In genomic region chr5:179836225-179837019, GRCh38 we compare ENCODE assay signal across 8 cellular contexts. TPM values are rescaled to one million over a fixed set of nuclear protein-coding genes. Genes with fewer than 3 reads are reported as not detected.
DNase-seq lines count a peak whose midpoint lies in the region; ATAC-seq and TF ChIP-seq lines count a peak whose summit lies in the region.

No MANE protein-coding gene starts in this region.

- no peak overlapping the region for H4K8ac ChIP-seq in IMR-90 (ENCODE audit: low read depth in 2 of 2, low read length in 2 of 2)

- H3K18ac ChIP-seq in IMR-90 (ENCODE audit: low read depth, low read length), result no peak overlapping the region

- peaks cover 22% of the 10 kb centered on the region for H3K4me1 Mint-ChIP-seq in activated T-helper 17 cell treated with anti-CD3 and anti-CD28 coated beads, Interleukin-2, amount 50 U/mL, for 72 hours

- H3K9me3 ChIP-seq in IMR-90 (ENCODE audit: control insufficient read depth, insufficient read depth, low read length) (no peaks in the 10 kb centered on the region), left lung (no peaks in the 10 kb centered on the region), stomach (no peaks in the 10 kb centered on the region)

- DNase-seq in ELR (ENCODE audit: low read depth) (peak; percentile 68), IMR-90 (peak; percentile 52), left lung (peak; percentile 31 to 61), stomach (no peak), NCI-H2107 (lab: John Stamatoyannopoulos, UW) (no peak), NCI-H2227 (lab: John Stamatoyannopoulos, UW; ENCODE audit: unreplicated experiment) (no peak)

- H3K4me2 ChIP-seq in IMR-90 (ENCODE audit: low read depth, low read length), result no peak overlapping the region

- H3K4ac ChIP-seq in IMR-90 (ENCODE audit: low read depth, low read length), result no peak overlapping the region

- H3K27ac ChIP-seq in IMR-90 (ENCODE audit: insufficient read depth, low read length) (no peak overlapping the region), left lung (peak overlapping the region; percentile 19 to 46), stomach (peak overlapping the region in 4 of 5 donors; percentile 34 to 72 (median 66))

- peak overlapping the region; percentile 81 for H3K27ac Mint-ChIP-seq in activated T-helper 17 cell treated with anti-CD3 and anti-CD28 coated beads, Interleukin-2, amount 50 U/mL, for 72 hours

- no peaks in the 10 kb centered on the region; the same call in none of the 2 replicates for H3K9me1 ChIP-seq in IMR-90 (ENCODE audit: insufficient read depth, low read length)

- WGBS in IMR-90 (ENCODE audit: extremely low coverage in 2 of 2, insufficient read length in 1 of 2), 2 experiments, result 97% methylated on average over 12 of the region's 19 CpGs; no CpG with 5 or more reads in 1 of the 2 experiments
- 72 to 81% (median 76%) methylated on average over 15 to 19 of the region's 19 CpGs for WGBS in stomach, 5 donors

- no peaks in the 10 kb centered on the region for H3K9me3 Mint-ChIP-seq in activated T-helper 17 cell treated with anti-CD3 and anti-CD28 coated beads, Interleukin-2, amount 50 U/mL, for 72 hours

- no peak overlapping the region for H2AK5ac ChIP-seq in IMR-90 (ENCODE audit: low read depth, low read length)

- no peak overlapping the region for H2BK5ac ChIP-seq in IMR-90 (ENCODE audit: low read depth, low read length, poor library complexity, severe bottlenecking)

- H3K27me3 Mint-ChIP-seq in activated T-helper 17 cell treated with anti-CD3 and anti-CD28 coated beads, Interleukin-2, amount 50 U/mL, for 72 hours, result no peaks in the 10 kb centered on the region

- H2BK20ac ChIP-seq in IMR-90 (ENCODE audit: low read depth, low read length), result no peak overlapping the region

- H3K14ac ChIP-seq in IMR-90 (replicated peaks; ENCODE audit: low read depth, low read length), result no peak overlapping the region

- peak overlapping the region; percentile 20 for H2AK9ac ChIP-seq in IMR-90 (replicated peaks; ENCODE audit: low read depth, low read length, poor library complexity)

- peaks cover 65% of the 10 kb centered on the region for H4K20me1 ChIP-seq in IMR-90 (ENCODE audit: insufficient read depth, low read length)

- ATAC-seq in IMR-90 (ENCODE audit: low read depth) (peak; percentile 16), left lung (peak; percentile 31), HG03039 (IDR thresholded peaks at IDR 0.05; ENCODE audit: unreplicated experiment) (no peak)
- ATAC-seq in activated T-helper 17 cell treated with anti-CD3 and anti-CD28 coated beads, Interleukin-2, amount 50 U/mL, for 72 hours (replicated peaks), result peak; percentile 90

- peaks cover 88% of the 10 kb centered on the region for H3K36me3 Mint-ChIP-seq in activated T-helper 17 cell treated with anti-CD3 and anti-CD28 coated beads, Interleukin-2, amount 50 U/mL, for 72 hours (ENCODE audit: low read depth)

- H3K23ac ChIP-seq in IMR-90 (ENCODE audit: low read depth, low read length), result no peak overlapping the region

- peak overlapping the region; percentile 72 for H3K4me3 Mint-ChIP-seq in activated T-helper 17 cell treated with anti-CD3 and anti-CD28 coated beads, Interleukin-2, amount 50 U/mL, for 72 hours

- H3K56ac ChIP-seq in IMR-90 (ENCODE audit: extremely low read depth, insufficient read depth, low read length), result no peak overlapping the region

- in situ Hi-C loops in IMR-90 (cut with MboI; ENCODE audit: low sequenced_read_pairs), result no loop called here

- H3K27me3 ChIP-seq in IMR-90 (ENCODE audit: control insufficient read depth, insufficient read depth, low read length) (no peaks in the 10 kb centered on the region), left lung (no peaks in the 10 kb centered on the region), stomach (no peaks in the 10 kb centered on the region)

- peaks cover 67% of the 10 kb centered on the region for H3K36me3 ChIP-seq in IMR-90 (ENCODE audit: control insufficient read depth, insufficient read depth, low read length)
- H3K36me3 ChIP-seq in left lung, result peaks cover 12 to 95% of the 10 kb centered on the region in 2 donors
- peaks cover 69 to 97% (median 93%) of the 10 kb centered on the region in 4 donors for H3K36me3 ChIP-seq in stomach

- H3K79me1 ChIP-seq in IMR-90 (ENCODE audit: low read depth in 1 of 2, low read length in 2 of 2), result peaks cover 9 to 35% of the 10 kb centered on the region in 2 experiments; a peak in 3 of 4 replicates

- no peak overlapping the region for H4K5ac ChIP-seq in IMR-90 (ENCODE audit: low read depth, low read length)

- no peak overlapping the region for H2AFZ ChIP-seq in IMR-90 (replicated peaks; ENCODE audit: low read length, poor library complexity)

- no peak for TF ChIP-seq RAD21 in IMR-90 (IDR thresholded peaks at IDR 0.05; ENCODE audit: low read length)

- dilution Hi-C loops in IMR-90 (cut with HindIII; ENCODE audit: low sequenced_read_pairs, unreplicated experiment), result no loop called here

- intact Hi-C loops in IMR-90 (cut with micrococcal nuclease) (no loop called here), left lung (cut with DNase I) (no loop called here), stomach (cut with DNase I; ENCODE audit: low total_unique reads) (no loop called here)

- no peak overlapping the region; the same call in 1 of the 2 replicates for H4K91ac ChIP-seq in IMR-90 (ENCODE audit: insufficient read depth, low read depth, low read length)

- POLR2A ChIA-PET in IMR-90 (lab: Charles Lee; ENCODE audit: unreplicated experiment), result interaction anchor here (0.5 kb wide), 1 partner anchor 95 kb away, joined by 3 read pairs; no protein-coding TSS in a partner anchor

- H3K9ac ChIP-seq in IMR-90 (ENCODE audit: low read depth, low read length), result no peak overlapping the region

- TSS peak; percentile 94 for BruUV-seq in IMR-90 (replicated peaks; lab: Mats Ljungman, UMichigan)

- TF ChIP-seq CTCF in IMR-90 (conservative IDR thresholded peaks at IDR 0.05; ENCODE audit: low read depth, low read length), result 0 out of 2 replicates have a peak, but pooled peaks have one; percentile 3
- TF ChIP-seq CTCF in left lung (IDR thresholded peaks at IDR 0.05), result no peak
- TF ChIP-seq CTCF in stomach (IDR thresholded peaks at IDR 0.05), result peak in 1 of 7 experiments; percentile 7

- H3K4me1 ChIP-seq in IMR-90 (ENCODE audit: control insufficient read depth, insufficient read depth, low read length), result no peaks in the 10 kb centered on the region
- H3K4me1 ChIP-seq in left lung, result peaks cover 0 to 14% of the 10 kb centered on the region in 2 donors
- H3K4me1 ChIP-seq in stomach, result peaks cover 7 to 48% (median 19%) of the 10 kb centered on the region in 4 donors

- H3K4me3 ChIP-seq in IMR-90 (ENCODE audit: insufficient read depth, low read depth, low read length) (no peak overlapping the region), left lung (no peak overlapping the region), stomach (no peak overlapping the region)

- CTCF ChIA-PET in IMR-90 (lab: Yijun Ruan, JAX), result no interaction called here

- TF ChIP-seq POLR2A in IMR-90 (IDR thresholded peaks at IDR 0.05; ENCODE audit: low read depth, low read length), result peak; percentile 47
- no peak for TF ChIP-seq POLR2A in stomach (IDR thresholded peaks at IDR 0.05)

- no peak overlapping the region for H2BK120ac ChIP-seq in IMR-90 (ENCODE audit: low read depth, low read length)

- H2BK15ac ChIP-seq in IMR-90 (ENCODE audit: low read depth, low read length), result no peak overlapping the region

- no peak for TF ChIP-seq EP300 in stomach (IDR thresholded peaks at IDR 0.05)

TF ChIP-seq in IMR-90, 13 proteins besides CTCF, POLR2A, EP300 and RAD21 (continues in another document):
- TF ChIP-seq RFX5 (IDR thresholded peaks at IDR 0.05; ENCODE audit: low read depth, low read length) (no peak), RCOR1 (IDR thresholded peaks at IDR 0.05; ENCODE audit: insufficient replicate concordance, low read length) (no peak), MAZ (IDR thresholded peaks at IDR 0.05; ENCODE audit: borderline replicate concordance, low read depth, low read length) (no peak)

RNA-seq across cellular contexts. Expression of gene SQSTM1, which starts 15.7 kb away (rescaled TPM):
- total RNA-seq in IMR-90 (2012; rRNA removed) (168 and 184 TPM in 2 replicates), left lung (100 to 1,000 TPM; 505 to 637 TPM), stomach (100 to 1,000 TPM; 163 to 693 (median 508) TPM)
- polyA plus RNA-seq in IMR-90 (2012; rRNA removed) (152 and 201 TPM in 2 replicates), stomach (100 to 1,000 TPM; 166 to 251 (median 213) TPM)
- polyA plus RNA-seq in IMR-90 (2012; cell fraction: cytosol; rRNA removed), result 153 and 219 TPM in 2 replicates
- polyA plus RNA-seq in IMR-90 (2012; cell fraction: nucleus; rRNA removed; ENCODE audit: low replicate concordance), result 377 and 407 TPM in 2 replicates
- total RNA-seq in activated T-helper 17 cell treated with anti-CD3 and anti-CD28 coated beads, Interleukin-2, amount 50 U/mL, for 72 hours, result 100 to 1,000 TPM; 130 to 188 TPM

RNA-seq across cellular contexts. Expression of gene MRNIP, which starts 22.2 kb away (rescaled TPM):
- total RNA-seq in IMR-90 (2012; rRNA removed) (6.6 and 7.2 TPM in 2 replicates), left lung (10 to 100 TPM; 16.9 to 18.2 TPM), stomach (10 to 100 TPM in 4 of 5 donors, 1 to 10 TPM in 1; 8.0 to 46.0 (median 27.0) TPM)
- polyA plus RNA-seq in IMR-90 (2012; rRNA removed) (20.3 and 24.7 TPM in 2 replicates), stomach (10 to 100 TPM; 15.1 to 31.1 (median 27.2) TPM)
- polyA plus RNA-seq in IMR-90 (2012; cell fraction: cytosol; rRNA removed), result 9.9 and 11.2 TPM in 2 replicates
- 140 and 168 TPM in 2 replicates for polyA plus RNA-seq in IMR-90 (2012; cell fraction: nucleus; rRNA removed; ENCODE audit: low replicate concordance)
- 10 to 100 TPM; 17.4 to 35.2 TPM for total RNA-seq in activated T-helper 17 cell treated with anti-CD3 and anti-CD28 coated beads, Interleukin-2, amount 50 U/mL, for 72 hours

RNA-seq across cellular contexts. Expression of gene MGAT4B, which starts 29.8 kb away (rescaled TPM):
- total RNA-seq in IMR-90 (2012; rRNA removed) (53.9 and 73.7 TPM in 2 replicates), left lung (100 to 1,000 TPM; 142 to 191 TPM), stomach (100 to 1,000 TPM; 149 to 617 (median 206) TPM)
- polyA plus RNA-seq in IMR-90 (2012; rRNA removed) (155 and 164 TPM in 2 replicates), stomach (100 to 1,000 TPM in 2 of 3 donors, 10 to 100 TPM in 1; 85.0 to 115 (median 101) TPM)
- polyA plus RNA-seq in IMR-90 (2012; cell fraction: cytosol; rRNA removed), result 148 and 266 TPM in 2 replicates
- 388 and 999 TPM in 2 replicates for polyA plus RNA-seq in IMR-90 (2012; cell fraction: nucleus; rRNA removed; ENCODE audit: low replicate concordance)
- total RNA-seq in activated T-helper 17 cell treated with anti-CD3 and anti-CD28 coated beads, Interleukin-2, amount 50 U/mL, for 72 hours, result 10 to 100 TPM; 56.1 to 68.5 TPM

RNA-seq across cellular contexts. Expression of gene LTC4S, which starts 42.6 kb away (rescaled TPM):
- total RNA-seq in IMR-90 (2012; rRNA removed), result not detected in 2 replicates
- 0.72 and 1.9 TPM in 2 replicates for polyA plus RNA-seq in IMR-90 (2012; rRNA removed)
- polyA plus RNA-seq in IMR-90 (2012; cell fraction: cytosol; rRNA removed), result 1.3 and 3.2 TPM in 2 replicates
- 2.3 and 12.6 TPM in 2 replicates for polyA plus RNA-seq in IMR-90 (2012; cell fraction: nucleus; rRNA removed; ENCODE audit: low replicate concordance)
- 1 to 10 TPM; 1.3 to 1.4 TPM for total RNA-seq in activated T-helper 17 cell treated with anti-CD3 and anti-CD28 coated beads, Interleukin-2, amount 50 U/mL, for 72 hours
- 10 to 100 TPM; 16.4 to 19.6 TPM for total RNA-seq in left lung
- total RNA-seq in stomach, result 10 to 100 TPM in 2 of 5 donors, 1 to 10 TPM in 2, not detected in 1; 5.0 to 21.0 (median 13.3) TPM
- polyA plus RNA-seq in stomach, result 1 to 10 TPM; 3.3 to 8.4 (median 8.2) TPM

Comparison
In these comparisons a context has a peak if more than half of its experiments do, and no peak if none do; other contexts are left out.
1. DNase-seq: peak in ELR (single experiment), IMR-90 (single experiment) and left lung (2 of 2); none in stomach (single experiment), NCI-H2107 (single experiment) and NCI-H2227 (single experiment).